7 cellular contexts compared by ENCODE assay signal in genomic region chr22:23772315-23773246, GRCh38. TPM values are rescaled to one million over a fixed set of nuclear protein-coding genes. Genes with fewer than 3 reads are reported as not detected.
DNase-seq lines count a peak whose midpoint lies in the region; ATAC-seq, FAIRE-seq and TF ChIP-seq lines count a peak whose summit lies in the region.

A gene with protein sequence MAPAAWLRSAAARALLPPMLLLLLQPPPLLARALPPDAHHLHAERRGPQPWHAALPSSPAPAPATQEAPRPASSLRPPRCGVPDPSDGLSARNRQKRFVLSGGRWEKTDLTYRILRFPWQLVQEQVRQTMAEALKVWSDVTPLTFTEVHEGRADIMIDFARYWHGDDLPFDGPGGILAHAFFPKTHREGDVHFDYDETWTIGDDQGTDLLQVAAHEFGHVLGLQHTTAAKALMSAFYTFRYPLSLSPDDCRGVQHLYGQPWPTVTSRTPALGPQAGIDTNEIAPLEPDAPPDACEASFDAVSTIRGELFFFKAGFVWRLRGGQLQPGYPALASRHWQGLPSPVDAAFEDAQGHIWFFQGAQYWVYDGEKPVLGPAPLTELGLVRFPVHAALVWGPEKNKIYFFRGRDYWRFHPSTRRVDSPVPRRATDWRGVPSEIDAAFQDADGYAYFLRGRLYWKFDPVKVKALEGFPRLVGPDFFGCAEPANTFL (plus strand): TSS chr22:23772849. CDS start chr22:23772871, 22 bp downstream.

- no peaks in the 10 kb centered on the region for H3K9me3 ChIP-seq in OCI-LY1 (ENCODE audit: low read length)

- H3K4me1 ChIP-seq in OCI-LY1 (ENCODE audit: insufficient read depth, low read length, severe bottlenecking) = peaks cover 36% of the 10 kb centered on the region

- H3K9me3 Mint-ChIP-seq in progenitor cell of endocrine pancreas (ENCODE audit: low read depth) = no peaks in the 10 kb centered on the region

- peak; percentile 36 for ATAC-seq in Right ventricle myocardium superior (ENCODE audit: poor library complexity)
- ATAC-seq in GM18858 (IDR thresholded peaks at IDR 0.05; ENCODE audit: unreplicated experiment) = no peak

- no peaks in the 10 kb centered on the region for H3K79me2 ChIP-seq in OCI-LY1 (ENCODE audit: insufficient read depth, low read length)

- no peaks in the 10 kb centered on the region for H3F3A ChIP-seq in OCI-LY1 (ENCODE audit: insufficient read depth, low read length)

- H2AFZ ChIP-seq in OCI-LY1 (ENCODE audit: low read length) = no peak within 1 kb of the TSS

- no peak within 1 kb of the TSS for H3K27ac ChIP-seq in OCI-LY1 (ENCODE audit: low read depth, low read length, poor library complexity, severe bottlenecking)

- H3K27ac Mint-ChIP-seq in progenitor cell of endocrine pancreas = peak within 1 kb of the TSS; percentile 86

- H3K4me3 Mint-ChIP-seq in progenitor cell of endocrine pancreas (ENCODE audit: low read depth) = peak within 1 kb of the TSS; percentile 77

- FAIRE-seq in HTR-8/SVneo (lab: Jason Lieb, UNC) = no peak

- peaks cover 20% of the 10 kb centered on the region for H3K4me1 Mint-ChIP-seq in progenitor cell of endocrine pancreas (ENCODE audit: low read depth)

- TF ChIP-seq CTCF in OCI-LY1 (IDR thresholded peaks at IDR 0.05; ENCODE audit: low read length) (no peak; the same call in 1 of the 2 replicates), progenitor cell of endocrine pancreas (IDR thresholded peaks at IDR 0.05; ENCODE audit: unreplicated experiment) (peak; percentile 27)

- H4K20me1 ChIP-seq in OCI-LY1 (ENCODE audit: insufficient read depth, low read length) = no peaks in the 10 kb centered on the region

- intact Hi-C loops in Right ventricle myocardium superior (cut with DNase I) = no loop called here

- H3K27me3 Mint-ChIP-seq in progenitor cell of endocrine pancreas = no peaks in the 10 kb centered on the region

- peak within 1 kb of the TSS; percentile 54 for H3K4me3 ChIP-seq in H7 (ENCODE audit: insufficient read depth, low read depth, low read length)
- H3K4me3 ChIP-seq in OCI-LY1 (ENCODE audit: low read depth, low read length, poor library complexity, severe bottlenecking) = peak within 1 kb of the TSS; percentile 53

- peaks cover 24% of the 10 kb centered on the region for H3K27me3 ChIP-seq in H7 (ENCODE audit: control insufficient read depth, insufficient read depth, low read length)
- 0 out of 2 replicates have a peak, but pooled peaks cover under 1% of the 10 kb centered on the region for H3K27me3 ChIP-seq in OCI-LY1 (ENCODE audit: insufficient read depth, low read length)

- no peaks in the 10 kb centered on the region for H3K9me2 ChIP-seq in OCI-LY1 (ENCODE audit: low read depth, low read length)

- DNase-seq in H7 (peak; percentile 96), activated gamma-delta T cell treated with Interleukin-2 at 50 U/mL for 16 hours (peak; percentile 54), Right ventricle myocardium superior (peak; percentile 80), progenitor cell of endocrine pancreas (ENCODE audit: low spot score, unreplicated experiment) (peak; percentile 55), HTR-8/SVneo (ENCODE audit: insufficient read length, low spot score) (no peak)

- H3K36me3 ChIP-seq in H7 (replicated peaks; ENCODE audit: control insufficient read depth, insufficient read depth, low read length) (no peaks in the 10 kb centered on the region), OCI-LY1 (ENCODE audit: insufficient read depth, low read length) (no peaks in the 10 kb centered on the region)

- peak within 1 kb of the TSS; percentile 89 for H3K4me2 ChIP-seq in OCI-LY1 (ENCODE audit: low read length)

- H3K9ac ChIP-seq in OCI-LY1 (ENCODE audit: low read length) = peak within 1 kb of the TSS; percentile 56

- no peaks in the 10 kb centered on the region for H3K36me3 Mint-ChIP-seq in progenitor cell of endocrine pancreas (ENCODE audit: insufficient read depth)

RNA-seq across cellular contexts. Expression of the gene that starts here (rescaled TPM):
- total RNA-seq in H7 (2014; rRNA removed; shearing (Covaris generic)) = 7.8 and 12.8 TPM in 2 replicates
- total RNA-seq in Right ventricle myocardium superior (25.3 TPM), progenitor cell of endocrine pancreas (41.6 and 50.2 TPM in 2 replicates)
